ENCODE assay signal across 8 cellular contexts in genomic region chr11:73359930-73360742, GRCh38. TPM values are rescaled to one million over a fixed set of nuclear protein-coding genes. Genes with fewer than 3 reads are reported as not detected.
DNase-seq lines count a peak whose midpoint lies in the region; ATAC-seq and TF ChIP-seq lines count a peak whose summit lies in the region.

No MANE protein-coding gene starts in this region.

- H3K4me3 ChIP-seq in BLaER1 treated with 17β-estradiol and CSF1 and Interleukin-3, amounts not matched to agents 10 nM and 100 nM = peak overlapping the region in 5 of 10 experiments; percentile 3 to 45 (median 28); a peak in 4 of 20 replicates
- no peak overlapping the region for H3K4me3 ChIP-seq in HAP-1
- H3K4me3 ChIP-seq in SU-DHL-6 (ENCODE audit: insufficient read depth, low read length, poor library complexity, severe bottlenecking) = no peak overlapping the region
- H3K4me3 ChIP-seq in skeletal muscle satellite cell (ENCODE audit: low read length) = no peak overlapping the region

- H3K9me3 ChIP-seq in BLaER1 treated with 17β-estradiol and CSF1 and Interleukin-3, amounts not matched to agents 10 nM and 100 nM (replicated peaks in 1 of 11) = no peaks in the 10 kb centered on the region
- H3K9me3 ChIP-seq in HAP-1 (no peaks in the 10 kb centered on the region), SU-DHL-6 (ENCODE audit: insufficient read depth, low read length) (no peaks in the 10 kb centered on the region), skeletal muscle satellite cell (replicated peaks; ENCODE audit: low read length) (no peaks in the 10 kb centered on the region)

- TF ChIP-seq CTCF in SU-DHL-6 (IDR thresholded peaks at IDR 0.05; ENCODE audit: insufficient read depth, low read length, poor library complexity, severe bottlenecking) (peak; percentile 40), endothelial cell (IDR thresholded peaks at IDR 0.05; ENCODE audit: unreplicated experiment) (peak; percentile 57)

- H3K4me2 ChIP-seq in BLaER1 treated with 17β-estradiol and CSF1 and Interleukin-3, amounts not matched to agents 10 nM and 100 nM = peak overlapping the region; percentile 79 to 95 (median 87)
- H3K4me2 ChIP-seq in SU-DHL-6 (ENCODE audit: low read depth, low read length, poor library complexity, severe bottlenecking) = no peak overlapping the region
- H3K4me2 ChIP-seq in skeletal muscle satellite cell (ENCODE audit: low read length) = peak overlapping the region; percentile 47

- H3K4me1 ChIP-seq in BLaER1 treated with 17β-estradiol and CSF1 and Interleukin-3, amounts not matched to agents 10 nM and 100 nM = peaks cover 41 to 69% (median 62%) of the 10 kb centered on the region in 10 experiments
- H3K4me1 ChIP-seq in HAP-1 = no peaks in the 10 kb centered on the region
- H3K4me1 ChIP-seq in skeletal muscle satellite cell (ENCODE audit: control insufficient read depth, insufficient read depth, low read length) = peaks cover 21% of the 10 kb centered on the region

- peaks cover 4% of the 10 kb centered on the region for H3K27me3 Mint-ChIP-seq in endothelial cell (ENCODE audit: unreplicated experiment)

- DNase-seq in HAP-1 (ENCODE audit: low spot score in 2 of 2) (peak; percentile 23 to 62), endothelial cell (ENCODE audit: low spot score) (peak; percentile 73)

- H3K27ac Mint-ChIP-seq in endothelial cell (ENCODE audit: unreplicated experiment) = no peak overlapping the region

- peak overlapping the region; percentile 62 to 86 (median 76) for H3K27ac ChIP-seq in BLaER1 treated with 17β-estradiol and CSF1 and Interleukin-3, amounts not matched to agents 10 nM and 100 nM
- H3K27ac ChIP-seq in SU-DHL-6 (ENCODE audit: low read depth, low read length) = no peak overlapping the region

- H3K36me3 Mint-ChIP-seq in endothelial cell (ENCODE audit: low read depth, unreplicated experiment) = peaks cover 30% of the 10 kb centered on the region

- H3K4me1 Mint-ChIP-seq in endothelial cell (ENCODE audit: unreplicated experiment) = peaks cover 2% of the 10 kb centered on the region

- no peaks in the 10 kb centered on the region for H3K9me2 ChIP-seq in SU-DHL-6 (replicated peaks; ENCODE audit: insufficient read depth, low read length)

- H3K9me3 Mint-ChIP-seq in endothelial cell (ENCODE audit: unreplicated experiment) = no peaks in the 10 kb centered on the region

- H3K79me2 ChIP-seq in SU-DHL-6 (ENCODE audit: insufficient read depth, low read length) = no peaks in the 10 kb centered on the region

- no peak overlapping the region for H2AFZ ChIP-seq in SU-DHL-6 (ENCODE audit: low read depth, low read length, severe bottlenecking)

- H3K4me3 Mint-ChIP-seq in endothelial cell (ENCODE audit: unreplicated experiment) = peak overlapping the region; percentile 69

- H3F3A ChIP-seq in SU-DHL-6 (ENCODE audit: insufficient read depth) = no peaks in the 10 kb centered on the region

- in situ Hi-C loops in HAP-1 (cut with MboI; ENCODE audit: low sequenced_read_pairs) = no loop called here

- H3K36me3 ChIP-seq in BLaER1 treated with 17β-estradiol and CSF1 and Interleukin-3, amounts not matched to agents 10 nM and 100 nM = peaks cover 0 to 18% (median 0%) of the 10 kb centered on the region in 11 experiments; a peak in 3 of 22 replicates
- H3K36me3 ChIP-seq in HAP-1 (replicated peaks) = peaks cover 7% of the 10 kb centered on the region
- H3K36me3 ChIP-seq in SU-DHL-6 (ENCODE audit: low read length) = no peaks in the 10 kb centered on the region
- H3K36me3 ChIP-seq in skeletal muscle satellite cell (ENCODE audit: insufficient read depth, low read length) = peaks cover 81% of the 10 kb centered on the region

- H4K20me1 ChIP-seq in BLaER1 treated with 17β-estradiol and CSF1 and Interleukin-3, amounts not matched to agents 10 nM and 100 nM = no peaks in the 10 kb centered on the region
- no peaks in the 10 kb centered on the region for H4K20me1 ChIP-seq in SU-DHL-6 (ENCODE audit: low read depth, low read length)

- H3K9ac ChIP-seq in BLaER1 treated with 17β-estradiol and CSF1 and Interleukin-3, amounts not matched to agents 10 nM and 100 nM = peak overlapping the region; percentile 63 to 77 (median 73)
- H3K9ac ChIP-seq in SU-DHL-6 (ENCODE audit: low read length) = no peak overlapping the region
- H3K9ac ChIP-seq in skeletal muscle satellite cell (ENCODE audit: low read depth, low read length) = peak overlapping the region; percentile 71

- ATAC-seq in HG03378 (IDR thresholded peaks at IDR 0.05; ENCODE audit: unreplicated experiment) = no peak
- no peak for ATAC-seq in HG03196 (IDR thresholded peaks at IDR 0.05; ENCODE audit: unreplicated experiment)
- ATAC-seq in HG02763 (IDR thresholded peaks at IDR 0.05; ENCODE audit: unreplicated experiment) = no peak

- no peaks in the 10 kb centered on the region for H3K27me3 ChIP-seq in BLaER1 treated with 17β-estradiol and CSF1 and Interleukin-3, amounts not matched to agents 10 nM and 100 nM
- no peaks in the 10 kb centered on the region for H3K27me3 ChIP-seq in HAP-1 (ENCODE audit: low read depth)
- H3K27me3 ChIP-seq in SU-DHL-6 (ENCODE audit: low read length) = no peaks in the 10 kb centered on the region
- no peaks in the 10 kb centered on the region for H3K27me3 ChIP-seq in skeletal muscle satellite cell (ENCODE audit: control insufficient read depth, insufficient read depth, low read length)

RNA-seq across cellular contexts. Expression of gene RELT, which starts 16.1 kb away (rescaled TPM):
- 15.2 TPM for total RNA-seq in endothelial cell (ENCODE audit: unreplicated experiment)
- total RNA-seq in skeletal muscle satellite cell (2012; rRNA removed) = 5.8 and 6.8 TPM in 2 replicates

RNA-seq across cellular contexts. Expression of gene ARHGEF17, which starts 52.1 kb away (rescaled TPM):
- 93.3 TPM for total RNA-seq in endothelial cell (ENCODE audit: unreplicated experiment)
- total RNA-seq in skeletal muscle satellite cell (2012; rRNA removed) = 9.4 and 11.2 TPM in 2 replicates
